ENCODE assay signal across 8 cellular contexts in genomic region chr10:101012525-101013364, GRCh38. TPM values are rescaled to one million over a fixed set of nuclear protein-coding genes. Genes with fewer than 3 reads are reported as not detected.
A peak's percentile ranks its signal among the peaks of the same experiment; 100 is the strongest.
DNase-seq lines count a peak whose midpoint lies in the region; ATAC-seq, FAIRE-seq and TF ChIP-seq lines count a peak whose summit lies in the region.

No MANE protein-coding gene starts in this region.

- DNase-seq in NCI-H1436 (lab: John Stamatoyannopoulos, UW) = peak; percentile 80
- DNase-seq in NCI-H1436 treated with DMSO at 0.1 percent for 48 hours (lab: John Stamatoyannopoulos, UW) = no peak
- peak; percentile 34 for DNase-seq in NCI-H2107 (lab: John Stamatoyannopoulos, UW)
- peak; percentile 95 for DNase-seq in MCF 10A (ENCODE audit: unreplicated experiment)
- DNase-seq in iris pigment epithelial cell (ENCODE audit: low read depth) = peak; percentile 88
- peak; percentile 88 for DNase-seq in stimulated activated CD4-positive, alpha-beta T cell treated with anti-CD3 and anti-CD28 coated beads, Interleukin-15, amount 100 ng/mL, for 24 hours

- H3K27me3 Mint-ChIP-seq in MCF 10A (ENCODE audit: insufficient read depth, unreplicated experiment) = no peaks in the 10 kb centered on the region

- H3K4me1 Mint-ChIP-seq in MCF 10A (ENCODE audit: insufficient read depth, unreplicated experiment) = peaks cover 26% of the 10 kb centered on the region

- intact Hi-C loops in MCF 10A (cut with micrococcal nuclease) = loop anchor here (1.0 kb wide), 2 partner anchors 14 to 18 kb away; no protein-coding TSS in a partner anchor

- H3K9me3 Mint-ChIP-seq in MCF 10A (ENCODE audit: unreplicated experiment) = no peaks in the 10 kb centered on the region

- H3K36me3 Mint-ChIP-seq in MCF 10A (ENCODE audit: insufficient read depth, unreplicated experiment) = no peaks in the 10 kb centered on the region

- H3K4me3 Mint-ChIP-seq in MCF 10A (ENCODE audit: unreplicated experiment) = no peak overlapping the region

- peak; percentile 67 for TF ChIP-seq CTCF in MCF 10A (IDR thresholded peaks at IDR 0.05; ENCODE audit: unreplicated experiment)

- peak overlapping the region; percentile 29 for H3K27ac Mint-ChIP-seq in MCF 10A (ENCODE audit: low read depth, unreplicated experiment)

- CTCF ChIA-PET in MCF 10A (lab: Yijun Ruan, JAX) = interaction anchor here (0.9 to 5.0 kb wide), 5 partner anchors 10 to 65 kb away, joined by 3 to 32 read pairs (median 5); partner anchors contain the start of gene LZTS2

- no TSS peak for BruUV-seq in MCF 10A (replicated peaks; lab: Mats Ljungman, UMichigan)

- peak; percentile 75 for FAIRE-seq in TTC549 (lab: Jason Lieb, UNC)

- peak; percentile 77 for ATAC-seq in HG02852 (IDR thresholded peaks at IDR 0.05; ENCODE audit: unreplicated experiment)

- POLR2A ChIA-PET in MCF 10A (lab: Yijun Ruan, JAX) = no interaction called here

RNA-seq across cellular contexts. Expression of gene LZTS2, which starts 13.1 kb away (rescaled TPM):
- total RNA-seq in MCF 10A (2022) = 15.2 and 18.6 TPM in 2 replicates

RNA-seq across cellular contexts. Expression of gene PDZD7, which starts 18.2 kb away (rescaled TPM):
- total RNA-seq in MCF 10A (2022) = 0.27 and 0.58 TPM in 2 replicates

RNA-seq across cellular contexts. Expression of gene SFXN3, which starts 18.3 kb away (rescaled TPM):
- total RNA-seq in MCF 10A (2022) = 39.4 and 55.2 TPM in 2 replicates

RNA-seq across cellular contexts. Expression of gene TWNK, which starts 25.4 kb away (rescaled TPM):
- total RNA-seq in MCF 10A (2022) = 19.1 and 27.9 TPM in 2 replicates

RNA-seq across cellular contexts. Expression of gene MRPL43, which starts 25.4 kb away (rescaled TPM):
- 63.4 and 64.8 TPM in 2 replicates for total RNA-seq in MCF 10A (2022)
